In the genomic region with DNA sequence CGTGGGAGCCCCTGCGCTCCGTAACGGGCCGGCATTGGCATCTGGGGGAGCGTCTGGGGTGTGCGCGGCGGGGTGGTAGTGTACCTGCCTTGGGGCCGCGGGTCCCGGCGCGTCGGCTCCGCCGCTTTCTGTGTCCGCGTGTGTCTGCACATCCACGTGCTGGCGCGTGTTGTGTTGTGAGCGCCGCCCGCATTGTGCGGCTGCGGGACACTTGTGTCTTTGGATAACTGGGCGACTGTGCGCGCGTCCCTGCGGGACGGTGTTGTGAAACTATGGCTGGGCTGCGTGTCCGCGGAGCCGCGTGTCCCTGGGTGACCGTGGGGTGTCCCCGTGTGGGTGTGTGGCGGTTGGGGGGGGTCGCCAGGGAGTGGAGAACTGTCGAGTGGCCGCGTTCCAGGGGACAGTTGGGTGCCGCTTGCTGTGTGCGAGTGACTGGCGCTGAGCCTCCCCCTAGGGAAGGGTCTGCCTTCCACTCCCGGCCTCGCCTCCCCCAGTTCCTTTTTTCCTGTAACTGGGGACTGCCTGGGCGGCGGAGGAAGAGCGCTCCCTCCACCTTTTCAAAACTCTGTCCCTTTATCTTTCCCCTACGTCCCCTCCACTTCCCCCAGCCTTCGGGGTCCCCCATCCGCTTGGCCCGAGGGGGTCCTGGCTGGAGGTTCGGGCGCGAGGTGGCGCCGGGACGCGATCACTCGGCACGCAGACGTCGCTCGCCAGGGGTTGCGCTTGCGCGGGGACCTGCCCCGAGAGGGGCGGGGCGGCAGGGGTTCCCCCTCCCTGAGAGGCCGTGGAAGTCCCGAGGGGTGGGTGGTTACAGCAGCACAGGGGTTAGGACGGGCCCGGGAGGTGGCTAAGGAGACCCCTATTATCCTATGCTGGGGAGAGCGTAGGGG, we compare ENCODE assay signal across 1 cellular context.
TF ChIP-seq lines count a peak whose summit lies in the region.

No MANE protein-coding gene starts in this region.

TF ChIP-seq in HepG2, 621 proteins besides CTCF, POLR2A, EP300 and RAD21 (continued from another document and continues in another):
- no peak for TF ChIP-seq ZNF138 (CRISPR knock-in tag; IDR thresholded peaks at IDR 0.05; ENCODE audit: low read depth)
- TF ChIP-seq, protein P1, sequence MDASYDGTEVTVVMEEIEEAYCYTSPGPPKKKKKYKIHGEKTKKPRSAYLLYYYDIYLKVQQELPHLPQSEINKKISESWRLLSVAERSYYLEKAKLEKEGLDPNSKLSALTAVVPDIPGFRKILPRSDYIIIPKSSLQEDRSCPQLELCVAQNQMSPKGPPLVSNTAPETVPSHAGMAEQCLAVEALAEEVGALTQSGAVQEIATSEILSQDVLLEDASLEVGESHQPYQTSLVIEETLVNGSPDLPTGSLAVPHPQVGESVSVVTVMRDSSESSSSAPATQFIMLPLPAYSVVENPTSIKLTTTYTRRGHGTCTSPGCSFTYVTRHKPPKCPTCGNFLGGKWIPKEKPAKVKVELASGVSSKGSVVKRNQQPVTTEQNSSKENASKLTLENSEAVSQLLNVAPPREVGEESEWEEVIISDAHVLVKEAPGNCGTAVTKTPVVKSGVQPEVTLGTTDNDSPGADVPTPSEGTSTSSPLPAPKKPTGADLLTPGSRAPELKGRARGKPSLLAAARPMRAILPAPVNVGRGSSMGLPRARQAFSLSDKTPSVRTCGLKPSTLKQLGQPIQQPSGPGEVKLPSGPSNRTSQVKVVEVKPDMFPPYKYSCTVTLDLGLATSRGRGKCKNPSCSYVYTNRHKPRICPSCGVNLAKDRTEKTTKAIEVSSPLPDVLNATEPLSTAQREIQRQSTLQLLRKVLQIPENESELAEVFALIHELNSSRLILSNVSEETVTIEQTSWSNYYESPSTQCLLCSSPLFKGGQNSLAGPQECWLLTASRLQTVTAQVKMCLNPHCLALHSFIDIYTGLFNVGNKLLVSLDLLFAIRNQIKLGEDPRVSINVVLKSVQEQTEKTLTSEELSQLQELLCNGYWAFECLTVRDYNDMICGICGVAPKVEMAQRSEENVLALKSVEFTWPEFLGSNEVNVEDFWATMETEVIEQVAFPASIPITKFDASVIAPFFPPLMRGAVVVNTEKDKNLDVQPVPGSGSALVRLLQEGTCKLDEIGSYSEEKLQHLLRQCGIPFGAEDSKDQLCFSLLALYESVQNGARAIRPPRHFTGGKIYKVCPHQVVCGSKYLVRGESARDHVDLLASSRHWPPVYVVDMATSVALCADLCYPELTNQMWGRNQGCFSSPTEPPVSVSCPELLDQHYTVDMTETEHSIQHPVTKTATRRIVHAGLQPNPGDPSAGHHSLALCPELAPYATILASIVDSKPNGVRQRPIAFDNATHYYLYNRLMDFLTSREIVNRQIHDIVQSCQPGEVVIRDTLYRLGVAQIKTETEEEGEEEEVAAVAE (CRISPR knock-in tag; IDR thresholded peaks at IDR 0.05; ENCODE audit: borderline replicate concordance): no peak
- no peak for TF ChIP-seq ZNF292 (CRISPR knock-in tag; IDR thresholded peaks at IDR 0.05; ENCODE audit: borderline replicate concordance, low read depth)
- no peak for TF ChIP-seq FOXP1 (IDR thresholded peaks at IDR 0.05)
- TF ChIP-seq FOXP1 (CRISPR knock-in tag; IDR thresholded peaks at IDR 0.05): no peak
- no peak for TF ChIP-seq ZBTB21 (CRISPR knock-in tag; IDR thresholded peaks at IDR 0.05)
- no peak for TF ChIP-seq ZNF251 (CRISPR knock-in tag; IDR thresholded peaks at IDR 0.05)
- TF ChIP-seq NFRKB (IDR thresholded peaks at IDR 0.05): no peak
- no peak for TF ChIP-seq KAT7 (CRISPR knock-in tag; IDR thresholded peaks at IDR 0.05; ENCODE audit: borderline replicate concordance)
- TF ChIP-seq TGIF2 (CRISPR knock-in tag; IDR thresholded peaks at IDR 0.05): no peak
- TF ChIP-seq, protein P2, sequence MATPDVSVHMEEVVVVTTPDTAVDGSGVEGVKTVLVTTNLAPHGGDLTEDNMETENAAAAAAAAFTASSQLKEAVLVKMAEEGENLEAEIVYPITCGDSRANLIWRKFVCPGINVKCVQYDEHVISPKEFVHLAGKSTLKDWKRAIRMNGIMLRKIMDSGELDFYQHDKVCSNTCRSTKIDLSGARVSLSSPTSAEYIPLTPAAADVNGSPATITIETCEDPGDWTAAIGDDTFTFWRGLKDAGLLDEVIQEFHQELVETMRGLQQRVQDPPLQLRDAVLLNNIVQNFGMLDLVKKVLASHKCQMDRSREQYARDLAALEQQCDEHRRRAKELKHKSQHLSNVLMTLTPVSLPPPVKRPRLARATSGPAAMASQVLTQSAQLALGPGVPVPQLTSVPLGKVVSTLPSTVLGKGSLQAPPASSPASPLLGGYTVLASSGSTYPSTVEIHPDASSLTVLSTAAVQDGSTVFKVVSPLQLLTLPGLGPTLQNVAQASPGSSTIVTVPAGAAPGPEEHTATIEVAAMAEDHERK (CRISPR knock-in tag; IDR thresholded peaks at IDR 0.05; ENCODE audit: low read depth): no peak
- TF ChIP-seq ISL2 (CRISPR knock-in tag; IDR thresholded peaks at IDR 0.05): no peak
- no peak for TF ChIP-seq PITX1 (CRISPR knock-in tag; IDR thresholded peaks at IDR 0.05)
- peak; percentile 51; the same call in 1 of the 2 replicates for TF ChIP-seq ZFP90 (CRISPR knock-in tag; IDR thresholded peaks at IDR 0.05; ENCODE audit: borderline replicate concordance)
- no peak for TF ChIP-seq YY1 (IDR thresholded peaks at IDR 0.05; ENCODE audit: insufficient read depth, insufficient replicate concordance, low read depth, low read length)
- no peak for TF ChIP-seq RFXAP (CRISPR knock-in tag; IDR thresholded peaks at IDR 0.05; ENCODE audit: borderline replicate concordance)
- peak; percentile 70 for TF ChIP-seq SRSF1 (optimal IDR thresholded peaks at IDR 0.05; ENCODE audit: low read depth, low read length)
- TF ChIP-seq, protein P3, sequence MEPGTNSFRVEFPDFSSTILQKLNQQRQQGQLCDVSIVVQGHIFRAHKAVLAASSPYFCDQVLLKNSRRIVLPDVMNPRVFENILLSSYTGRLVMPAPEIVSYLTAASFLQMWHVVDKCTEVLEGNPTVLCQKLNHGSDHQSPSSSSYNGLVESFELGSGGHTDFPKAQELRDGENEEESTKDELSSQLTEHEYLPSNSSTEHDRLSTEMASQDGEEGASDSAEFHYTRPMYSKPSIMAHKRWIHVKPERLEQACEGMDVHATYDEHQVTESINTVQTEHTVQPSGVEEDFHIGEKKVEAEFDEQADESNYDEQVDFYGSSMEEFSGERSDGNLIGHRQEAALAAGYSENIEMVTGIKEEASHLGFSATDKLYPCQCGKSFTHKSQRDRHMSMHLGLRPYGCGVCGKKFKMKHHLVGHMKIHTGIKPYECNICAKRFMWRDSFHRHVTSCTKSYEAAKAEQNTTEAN (CRISPR knock-in tag; conservative IDR thresholded peaks at IDR 0.05): no peak
- no peak for TF ChIP-seq SIX1 (CRISPR knock-in tag; IDR thresholded peaks at IDR 0.05; ENCODE audit: borderline replicate concordance)
- TF ChIP-seq POLR2G (IDR thresholded peaks at IDR 0.05; ENCODE audit: low read depth, low read length): 0 out of 2 replicates have a peak, but pooled peaks have one; percentile 35
- TF ChIP-seq NFIB (CRISPR knock-in tag; IDR thresholded peaks at IDR 0.05; ENCODE audit: borderline replicate concordance): no peak
- TF ChIP-seq MAFK (conservative IDR thresholded peaks at IDR 0.05 in 1 of 2, IDR thresholded peaks at IDR 0.05 in 1 of 2; ENCODE audit: low read length in 2 of 2): no peak
- TF ChIP-seq TBP (CRISPR knock-in tag; IDR thresholded peaks at IDR 0.05): 0 out of 2 replicates have a peak, but pooled peaks have one; percentile 57
- TF ChIP-seq RXRA (CRISPR knock-in tag; IDR thresholded peaks at IDR 0.05): peak; percentile 52; the same call in 1 of the 2 replicates
- TF ChIP-seq, protein P4, sequence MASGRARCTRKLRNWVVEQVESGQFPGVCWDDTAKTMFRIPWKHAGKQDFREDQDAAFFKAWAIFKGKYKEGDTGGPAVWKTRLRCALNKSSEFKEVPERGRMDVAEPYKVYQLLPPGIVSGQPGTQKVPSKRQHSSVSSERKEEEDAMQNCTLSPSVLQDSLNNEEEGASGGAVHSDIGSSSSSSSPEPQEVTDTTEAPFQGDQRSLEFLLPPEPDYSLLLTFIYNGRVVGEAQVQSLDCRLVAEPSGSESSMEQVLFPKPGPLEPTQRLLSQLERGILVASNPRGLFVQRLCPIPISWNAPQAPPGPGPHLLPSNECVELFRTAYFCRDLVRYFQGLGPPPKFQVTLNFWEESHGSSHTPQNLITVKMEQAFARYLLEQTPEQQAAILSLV (CRISPR knock-in tag; IDR thresholded peaks at IDR 0.05; ENCODE audit: borderline replicate concordance): no peak
- TF ChIP-seq, protein P5, sequence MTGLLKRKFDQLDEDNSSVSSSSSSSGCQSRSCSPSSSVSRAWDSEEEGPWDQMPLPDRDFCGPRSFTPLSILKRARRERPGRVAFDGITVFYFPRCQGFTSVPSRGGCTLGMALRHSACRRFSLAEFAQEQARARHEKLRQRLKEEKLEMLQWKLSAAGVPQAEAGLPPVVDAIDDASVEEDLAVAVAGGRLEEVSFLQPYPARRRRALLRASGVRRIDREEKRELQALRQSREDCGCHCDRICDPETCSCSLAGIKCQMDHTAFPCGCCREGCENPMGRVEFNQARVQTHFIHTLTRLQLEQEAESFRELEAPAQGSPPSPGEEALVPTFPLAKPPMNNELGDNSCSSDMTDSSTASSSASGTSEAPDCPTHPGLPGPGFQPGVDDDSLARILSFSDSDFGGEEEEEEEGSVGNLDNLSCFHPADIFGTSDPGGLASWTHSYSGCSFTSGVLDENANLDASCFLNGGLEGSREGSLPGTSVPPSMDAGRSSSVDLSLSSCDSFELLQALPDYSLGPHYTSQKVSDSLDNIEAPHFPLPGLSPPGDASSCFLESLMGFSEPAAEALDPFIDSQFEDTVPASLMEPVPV (CRISPR knock-in tag; IDR thresholded peaks at IDR 0.05): no peak
- TF ChIP-seq XRCC5 (optimal IDR thresholded peaks at IDR 0.05; ENCODE audit: low read length): no peak
- TF ChIP-seq ZFX (CRISPR knock-in tag; IDR thresholded peaks at IDR 0.05; ENCODE audit: low read depth): no peak
- TF ChIP-seq ZBTB38 (CRISPR knock-in tag; IDR thresholded peaks at IDR 0.05): peak; percentile 82
- TF ChIP-seq ZNF768 (CRISPR knock-in tag; IDR thresholded peaks at IDR 0.05): no peak
- TF ChIP-seq AKAP8 (CRISPR knock-in tag; IDR thresholded peaks at IDR 0.05): no peak
- TF ChIP-seq SMAD3 (CRISPR knock-in tag; IDR thresholded peaks at IDR 0.05): no peak
- no peak for TF ChIP-seq ZNF672 (CRISPR knock-in tag; IDR thresholded peaks at IDR 0.05)
- no peak for TF ChIP-seq ZNF614 (CRISPR knock-in tag; IDR thresholded peaks at IDR 0.05; ENCODE audit: borderline replicate concordance)
- no peak for TF ChIP-seq CENPX (CRISPR knock-in tag; IDR thresholded peaks at IDR 0.05)
- no peak for TF ChIP-seq MIER3 (CRISPR knock-in tag; IDR thresholded peaks at IDR 0.05; ENCODE audit: borderline replicate concordance)
- TF ChIP-seq ZNF235 (CRISPR knock-in tag; IDR thresholded peaks at IDR 0.05; ENCODE audit: borderline replicate concordance): no peak
- TF ChIP-seq, protein P6, sequence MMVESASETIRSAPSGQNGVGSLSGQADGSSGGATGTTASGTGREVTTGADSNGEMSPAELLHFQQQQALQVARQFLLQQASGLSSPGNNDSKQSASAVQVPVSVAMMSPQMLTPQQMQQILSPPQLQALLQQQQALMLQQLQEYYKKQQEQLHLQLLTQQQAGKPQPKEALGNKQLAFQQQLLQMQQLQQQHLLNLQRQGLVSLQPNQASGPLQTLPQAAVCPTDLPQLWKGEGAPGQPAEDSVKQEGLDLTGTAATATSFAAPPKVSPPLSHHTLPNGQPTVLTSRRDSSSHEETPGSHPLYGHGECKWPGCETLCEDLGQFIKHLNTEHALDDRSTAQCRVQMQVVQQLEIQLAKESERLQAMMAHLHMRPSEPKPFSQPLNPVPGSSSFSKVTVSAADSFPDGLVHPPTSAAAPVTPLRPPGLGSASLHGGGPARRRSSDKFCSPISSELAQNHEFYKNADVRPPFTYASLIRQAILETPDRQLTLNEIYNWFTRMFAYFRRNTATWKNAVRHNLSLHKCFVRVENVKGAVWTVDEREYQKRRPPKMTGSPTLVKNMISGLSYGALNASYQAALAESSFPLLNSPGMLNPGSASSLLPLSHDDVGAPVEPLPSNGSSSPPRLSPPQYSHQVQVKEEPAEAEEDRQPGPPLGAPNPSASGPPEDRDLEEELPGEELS (CRISPR knock-in tag; IDR thresholded peaks at IDR 0.05): no peak
- no peak for TF ChIP-seq ZNF326 (CRISPR knock-in tag; IDR thresholded peaks at IDR 0.05; ENCODE audit: borderline replicate concordance)
- TF ChIP-seq RORA (CRISPR knock-in tag; IDR thresholded peaks at IDR 0.05): no peak
- TF ChIP-seq ZNF3 (CRISPR knock-in tag; IDR thresholded peaks at IDR 0.05): no peak
- no peak for TF ChIP-seq ZNF660 (CRISPR knock-in tag; IDR thresholded peaks at IDR 0.05; ENCODE audit: borderline replicate concordance, low read depth)
- TF ChIP-seq, protein P7, sequence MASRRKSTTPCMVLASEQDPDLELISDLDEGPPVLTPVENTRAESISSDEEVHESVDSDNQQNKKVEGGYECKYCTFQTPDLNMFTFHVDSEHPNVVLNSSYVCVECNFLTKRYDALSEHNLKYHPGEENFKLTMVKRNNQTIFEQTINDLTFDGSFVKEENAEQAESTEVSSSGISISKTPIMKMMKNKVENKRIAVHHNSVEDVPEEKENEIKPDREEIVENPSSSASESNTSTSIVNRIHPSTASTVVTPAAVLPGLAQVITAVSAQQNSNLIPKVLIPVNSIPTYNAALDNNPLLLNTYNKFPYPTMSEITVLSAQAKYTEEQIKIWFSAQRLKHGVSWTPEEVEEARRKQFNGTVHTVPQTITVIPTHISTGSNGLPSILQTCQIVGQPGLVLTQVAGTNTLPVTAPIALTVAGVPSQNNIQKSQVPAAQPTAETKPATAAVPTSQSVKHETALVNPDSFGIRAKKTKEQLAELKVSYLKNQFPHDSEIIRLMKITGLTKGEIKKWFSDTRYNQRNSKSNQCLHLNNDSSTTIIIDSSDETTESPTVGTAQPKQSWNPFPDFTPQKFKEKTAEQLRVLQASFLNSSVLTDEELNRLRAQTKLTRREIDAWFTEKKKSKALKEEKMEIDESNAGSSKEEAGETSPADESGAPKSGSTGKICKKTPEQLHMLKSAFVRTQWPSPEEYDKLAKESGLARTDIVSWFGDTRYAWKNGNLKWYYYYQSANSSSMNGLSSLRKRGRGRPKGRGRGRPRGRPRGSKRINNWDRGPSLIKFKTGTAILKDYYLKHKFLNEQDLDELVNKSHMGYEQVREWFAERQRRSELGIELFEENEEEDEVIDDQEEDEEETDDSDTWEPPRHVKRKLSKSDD (CRISPR knock-in tag; IDR thresholded peaks at IDR 0.05; ENCODE audit: low read depth): no peak; the same call in 1 of the 2 replicates
- peak; percentile 68 for TF ChIP-seq HNRNPLL (IDR thresholded peaks at IDR 0.05; ENCODE audit: low read depth, low read length, poor library complexity, severe bottlenecking)
- TF ChIP-seq ZNF546 (CRISPR knock-in tag; conservative IDR thresholded peaks at IDR 0.05): 0 out of 2 replicates have a peak, but pooled peaks have one; percentile 47
- 0 out of 2 replicates have a peak, but pooled peaks have one; percentile 47 for TF ChIP-seq ZNF556 (CRISPR knock-in tag; IDR thresholded peaks at IDR 0.05; ENCODE audit: borderline replicate concordance)
- TF ChIP-seq ZNF549 (CRISPR knock-in tag; IDR thresholded peaks at IDR 0.05): no peak
- no peak for TF ChIP-seq NKX3-1 (CRISPR knock-in tag; IDR thresholded peaks at IDR 0.05)
- no peak for TF ChIP-seq SIN3A (IDR thresholded peaks at IDR 0.05; ENCODE audit: borderline replicate concordance, low read depth, low read length)
- no peak for TF ChIP-seq NR2C2 (CRISPR knock-in tag; IDR thresholded peaks at IDR 0.05; ENCODE audit: borderline replicate concordance)
- TF ChIP-seq RARA (CRISPR knock-in tag; IDR thresholded peaks at IDR 0.05): peak; percentile 10; the same call in 1 of the 2 replicates
- TF ChIP-seq GATA4 (IDR thresholded peaks at IDR 0.05; ENCODE audit: borderline replicate concordance, low read depth): no peak
- no peak for TF ChIP-seq IRX3 (CRISPR knock-in tag; IDR thresholded peaks at IDR 0.05; ENCODE audit: borderline replicate concordance, low read depth)
